ENCODE assay signal across 28 cellular contexts in genomic region chr17:79117905-79118487, GRCh38.
"Had no signal": no experiment of that assay in that cellular context is flagged by ENCODE, and none has a peak within 500 bp of the region (broad histone marks: within the 10 kb centered on the region; RNA-seq: fewer than 3 reads in every experiment).

No MANE protein-coding gene starts in this region.

- H3K4me3 Mint-ChIP-seq: activated CD4-positive, alpha-beta memory T cell treated with anti-CD3 and anti-CD28 coated beads, Interleukin-2, amount 10 ng/mL, durations not matched to agents 7 days and 5 days; activated CD8-positive, alpha-beta memory T cell treated with anti-CD3 and anti-CD28 coated beads, Interleukin-2, amount 10 ng/mL, durations not matched to agents 7 days and 5 days; activated naive CD4-positive, alpha-beta T cell treated with anti-CD3 and anti-CD28 coated beads, Interleukin-2, amount 50 U/mL, for 24 hours; activated naive CD8-positive, alpha-beta T cell treated with anti-CD3 and anti-CD28 coated beads, Interleukin-2, amount 10 ng/mL, durations not matched to agents 7 days and 5 days; activated T-cell treated with anti-CD3 and anti-CD28 coated beads, Interleukin-2, amount 50 U/mL, for 72 hours; activated T-helper 17 cell treated with anti-CD3 and anti-CD28 coated beads, Interleukin-2, amount 50 U/mL, for 72 hours; central memory CD8-positive, alpha-beta T cell had no signal

- H3K9me3 ChIP-seq: ascending aorta, SJCRH30 had no signal

- H3K9me3 Mint-ChIP-seq: activated CD4-positive, alpha-beta memory T cell treated with anti-CD3 and anti-CD28 coated beads, Interleukin-2, amount 10 ng/mL, durations not matched to agents 7 days and 5 days; activated naive CD4-positive, alpha-beta T cell treated with anti-CD3 and anti-CD28 coated beads, Interleukin-2, amount 50 U/mL, for 24 hours; activated naive CD8-positive, alpha-beta T cell treated with anti-CD3 and anti-CD28 coated beads, Interleukin-2, amount 10 ng/mL, durations not matched to agents 7 days and 5 days; activated T-cell treated with anti-CD3 and anti-CD28 coated beads, Interleukin-2, amount 50 U/mL, for 72 hours; activated T-helper 17 cell treated with anti-CD3 and anti-CD28 coated beads, Interleukin-2, amount 50 U/mL, for 72 hours; central memory CD8-positive, alpha-beta T cell had no signal

- ATAC-seq: activated CD8-positive, alpha-beta memory T cell treated with anti-CD3 and anti-CD28 coated beads, Interleukin-2, amount 10 ng/mL, durations not matched to agents 7 days and 5 days; activated T-cell treated with anti-CD3 and anti-CD28 coated beads, Interleukin-2, amount 50 U/mL, for 72 hours; activated T-helper 17 cell treated with anti-CD3 and anti-CD28 coated beads, Interleukin-2, amount 50 U/mL, for 72 hours had no signal

- H3K36me3 Mint-ChIP-seq: activated CD8-positive, alpha-beta memory T cell treated with anti-CD3 and anti-CD28 coated beads, Interleukin-2, amount 10 ng/mL, durations not matched to agents 7 days and 5 days; activated naive CD4-positive, alpha-beta T cell treated with anti-CD3 and anti-CD28 coated beads, Interleukin-2, amount 50 U/mL, for 24 hours; activated naive CD8-positive, alpha-beta T cell treated with anti-CD3 and anti-CD28 coated beads, Interleukin-2, amount 10 ng/mL, durations not matched to agents 7 days and 5 days had no signal

- H3K27ac ChIP-seq: ascending aorta, cardiac muscle cell, SJCRH30, SK-N-MC, WERI-Rb-1 had no signal

- H3K4me3 ChIP-seq: ascending aorta, cardiac muscle cell, SJCRH30, SK-N-MC had no signal

- H3K27ac Mint-ChIP-seq: activated CD4-positive, alpha-beta memory T cell treated with anti-CD3 and anti-CD28 coated beads, Interleukin-2, amount 10 ng/mL, durations not matched to agents 7 days and 5 days; activated CD8-positive, alpha-beta memory T cell treated with anti-CD3 and anti-CD28 coated beads, Interleukin-2, amount 10 ng/mL, durations not matched to agents 7 days and 5 days; activated naive CD4-positive, alpha-beta T cell treated with anti-CD3 and anti-CD28 coated beads, Interleukin-2, amount 50 U/mL, for 24 hours; activated naive CD8-positive, alpha-beta T cell treated with anti-CD3 and anti-CD28 coated beads, Interleukin-2, amount 10 ng/mL, durations not matched to agents 7 days and 5 days; activated T-cell treated with anti-CD3 and anti-CD28 coated beads, Interleukin-2, amount 50 U/mL, for 72 hours; activated T-helper 17 cell treated with anti-CD3 and anti-CD28 coated beads, Interleukin-2, amount 50 U/mL, for 72 hours had no signal

- DNase-seq: activated CD4-positive, alpha-beta memory T cell treated with anti-CD3 and anti-CD28 coated beads, Interleukin-2, amount 10 ng/mL, durations not matched to agents 7 days and 5 days; activated CD4-positive, alpha-beta T cell treated with anti-CD3 and anti-CD28 coated beads for 1 hour; activated CD4-positive, alpha-beta T cell treated with anti-CD3 and anti-CD28 coated beads for 48 hours; activated CD4-positive, CD25-positive, alpha-beta regulatory T cell; activated CD8-positive, alpha-beta memory T cell treated with anti-CD3 and anti-CD28 coated beads for 24 hours; activated CD8-positive, alpha-beta memory T cell treated with anti-CD3 and anti-CD28 coated beads, Interleukin-2, amount 10 ng/mL, durations not matched to agents 7 days and 5 days; activated effector memory CD4-positive, alpha-beta T cell treated with anti-CD3 and anti-CD28 coated beads, Interleukin-2, amount 50 U/mL, for 16 hours; activated naive CD4-positive, alpha-beta T cell; activated naive CD8-positive, alpha-beta T cell treated with anti-CD3 and anti-CD28 coated beads, Interleukin-2, amount 10 ng/mL, durations not matched to agents 7 days and 5 days; activated T-cell treated with anti-CD3 and anti-CD28 coated beads, Interleukin-2, amount 50 U/mL, for 1 hour; activated T-cell treated with anti-CD3 and anti-CD28 coated beads, Interleukin-2, amount 50 U/mL, for 72 hours; Karpas-422; NCI-H1105; NCI-H1417 treated with DMSO at 0.1 percent for 48 hours; NCI-H187 treated with DMSO at 0.1 percent for 48 hours; NCI-H2081 treated with DMSO at 0.1 percent for 48 hours; NCI-H345; NCI-H524 treated with DMSO at 0.1 percent for 48 hours; SHP77; SJCRH30; T1000; WERI-Rb-1 had no signal

- H3K36me3 ChIP-seq: ascending aorta, cardiac muscle cell, SJCRH30 had no signal

- H3K27me3 Mint-ChIP-seq: activated CD4-positive, alpha-beta memory T cell treated with anti-CD3 and anti-CD28 coated beads, Interleukin-2, amount 10 ng/mL, durations not matched to agents 7 days and 5 days; activated naive CD4-positive, alpha-beta T cell treated with anti-CD3 and anti-CD28 coated beads, Interleukin-2, amount 50 U/mL, for 24 hours; activated naive CD8-positive, alpha-beta T cell treated with anti-CD3 and anti-CD28 coated beads, Interleukin-2, amount 10 ng/mL, durations not matched to agents 7 days and 5 days had no signal

- H3K4me1 Mint-ChIP-seq: activated CD4-positive, alpha-beta memory T cell treated with anti-CD3 and anti-CD28 coated beads, Interleukin-2, amount 10 ng/mL, durations not matched to agents 7 days and 5 days; activated CD8-positive, alpha-beta memory T cell treated with anti-CD3 and anti-CD28 coated beads, Interleukin-2, amount 10 ng/mL, durations not matched to agents 7 days and 5 days; activated naive CD4-positive, alpha-beta T cell treated with anti-CD3 and anti-CD28 coated beads, Interleukin-2, amount 50 U/mL, for 24 hours; activated naive CD8-positive, alpha-beta T cell treated with anti-CD3 and anti-CD28 coated beads, Interleukin-2, amount 10 ng/mL, durations not matched to agents 7 days and 5 days; activated T-helper 17 cell treated with anti-CD3 and anti-CD28 coated beads, Interleukin-2, amount 50 U/mL, for 72 hours; central memory CD8-positive, alpha-beta T cell had no signal

- H3K27me3 ChIP-seq: ascending aorta, cardiac muscle cell had no signal
